ENCODE assay signal across 1 cellular context in the genomic region with DNA sequence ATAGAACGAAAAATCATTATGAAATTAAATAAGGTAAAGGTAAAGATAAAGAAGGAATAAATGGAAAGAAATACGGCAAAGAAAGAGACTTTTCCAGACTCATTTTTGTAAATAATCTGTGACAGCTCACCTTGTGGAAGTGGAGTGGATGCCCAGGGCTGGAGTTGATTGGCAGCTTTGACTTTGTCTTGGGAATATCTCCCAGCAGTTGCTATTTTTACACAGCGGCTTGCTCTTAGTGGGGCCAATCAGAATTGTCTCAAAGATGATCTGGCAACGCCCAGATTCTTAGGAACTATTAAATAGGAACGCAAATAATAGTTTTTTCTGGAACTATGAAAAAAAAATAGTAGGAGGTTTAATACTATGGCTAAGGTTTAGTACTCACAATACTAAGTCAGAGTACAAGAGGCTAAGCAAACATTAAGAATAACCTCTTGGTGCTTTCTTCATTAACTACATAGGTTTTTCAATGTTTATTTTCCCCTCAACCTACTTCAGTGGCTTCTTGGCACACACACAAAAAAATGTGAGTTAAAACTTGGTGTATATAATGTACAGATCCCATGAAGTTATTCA.
TF ChIP-seq lines count a peak whose summit lies in the region.

No MANE protein-coding gene starts in this region.

TF ChIP-seq in HCT116, 20 proteins besides CTCF, POLR2A, EP300 and RAD21 (continued from another document):
- no peak for TF ChIP-seq ATF3 (IDR thresholded peaks at IDR 0.05)
